Comparison of ENCODE assay signal across 1 cellular context in the genomic region with DNA sequence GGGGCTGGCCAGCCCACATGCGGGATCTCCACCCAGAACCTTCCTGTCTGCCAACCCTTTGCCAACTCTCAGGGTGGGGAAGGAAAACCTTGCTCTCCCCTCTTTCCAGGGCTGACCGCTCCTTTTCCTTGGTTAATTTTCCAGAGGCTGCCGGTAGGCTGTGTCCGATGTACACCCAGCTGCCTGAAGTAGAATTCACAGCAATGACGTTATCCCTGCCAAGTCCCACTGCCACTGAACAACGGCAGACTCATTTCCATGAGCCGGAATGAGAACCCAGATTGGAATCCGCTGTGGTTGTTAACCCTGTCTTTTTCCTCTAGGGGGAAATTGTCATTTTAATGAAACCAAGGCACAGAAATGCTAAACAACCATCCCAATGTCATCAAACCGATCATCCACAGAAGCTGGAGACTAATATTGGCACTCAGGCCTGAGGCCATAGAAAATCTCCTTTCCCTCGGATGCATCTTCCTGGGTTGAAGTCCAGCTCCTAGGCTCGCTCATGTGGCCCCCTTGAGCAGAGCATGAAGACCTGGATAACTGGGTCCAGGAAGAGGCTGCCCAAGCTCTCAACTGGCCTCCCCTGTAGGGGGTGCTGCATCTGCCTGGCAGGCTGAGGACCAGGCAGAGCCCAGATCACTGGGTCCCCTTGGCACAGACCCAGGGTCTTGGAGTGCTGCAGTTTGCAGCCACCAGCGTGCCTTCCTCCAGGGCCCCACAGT.
TF ChIP-seq lines count a peak whose summit lies in the region.

No MANE protein-coding gene starts in this region.

TF ChIP-seq in K562, 482 proteins besides CTCF, POLR2A, EP300 and RAD21:
- TF ChIP-seq ZNF124 (CRISPR knock-in tag; IDR thresholded peaks at IDR 0.05), result 0 out of 2 replicates have a peak, but pooled peaks have one; percentile 11
- TF ChIP-seq, protein P1, sequence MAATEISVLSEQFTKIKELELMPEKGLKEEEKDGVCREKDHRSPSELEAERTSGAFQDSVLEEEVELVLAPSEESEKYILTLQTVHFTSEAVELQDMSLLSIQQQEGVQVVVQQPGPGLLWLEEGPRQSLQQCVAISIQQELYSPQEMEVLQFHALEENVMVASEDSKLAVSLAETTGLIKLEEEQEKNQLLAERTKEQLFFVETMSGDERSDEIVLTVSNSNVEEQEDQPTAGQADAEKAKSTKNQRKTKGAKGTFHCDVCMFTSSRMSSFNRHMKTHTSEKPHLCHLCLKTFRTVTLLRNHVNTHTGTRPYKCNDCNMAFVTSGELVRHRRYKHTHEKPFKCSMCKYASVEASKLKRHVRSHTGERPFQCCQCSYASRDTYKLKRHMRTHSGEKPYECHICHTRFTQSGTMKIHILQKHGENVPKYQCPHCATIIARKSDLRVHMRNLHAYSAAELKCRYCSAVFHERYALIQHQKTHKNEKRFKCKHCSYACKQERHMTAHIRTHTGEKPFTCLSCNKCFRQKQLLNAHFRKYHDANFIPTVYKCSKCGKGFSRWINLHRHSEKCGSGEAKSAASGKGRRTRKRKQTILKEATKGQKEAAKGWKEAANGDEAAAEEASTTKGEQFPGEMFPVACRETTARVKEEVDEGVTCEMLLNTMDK (IDR thresholded peaks at IDR 0.05; ENCODE audit: borderline replicate concordance, insufficient read depth, low read depth, low read length, poor library complexity, severe bottlenecking), result peak; percentile 55
- TF ChIP-seq, protein P2, sequence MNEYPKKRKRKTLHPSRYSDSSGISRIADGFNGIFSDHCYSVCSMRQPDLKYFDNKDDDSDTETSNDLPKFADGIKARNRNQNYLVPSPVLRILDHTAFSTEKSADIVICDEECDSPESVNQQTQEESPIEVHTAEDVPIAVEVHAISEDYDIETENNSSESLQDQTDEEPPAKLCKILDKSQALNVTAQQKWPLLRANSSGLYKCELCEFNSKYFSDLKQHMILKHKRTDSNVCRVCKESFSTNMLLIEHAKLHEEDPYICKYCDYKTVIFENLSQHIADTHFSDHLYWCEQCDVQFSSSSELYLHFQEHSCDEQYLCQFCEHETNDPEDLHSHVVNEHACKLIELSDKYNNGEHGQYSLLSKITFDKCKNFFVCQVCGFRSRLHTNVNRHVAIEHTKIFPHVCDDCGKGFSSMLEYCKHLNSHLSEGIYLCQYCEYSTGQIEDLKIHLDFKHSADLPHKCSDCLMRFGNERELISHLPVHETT (CRISPR knock-in tag; conservative IDR thresholded peaks at IDR 0.05 in 1 of 2, IDR thresholded peaks at IDR 0.05 in 1 of 2), result no peak
- peak; percentile 27; the same call in 1 of the 2 replicates for TF ChIP-seq NFIC (IDR thresholded peaks at IDR 0.05)
- TF ChIP-seq SMARCA5 (IDR thresholded peaks at IDR 0.05), result 0 out of 2 replicates have a peak, but pooled peaks have one; percentile 25
